Comparison of ENCODE assay signal across 8 cellular contexts in the genomic region with DNA sequence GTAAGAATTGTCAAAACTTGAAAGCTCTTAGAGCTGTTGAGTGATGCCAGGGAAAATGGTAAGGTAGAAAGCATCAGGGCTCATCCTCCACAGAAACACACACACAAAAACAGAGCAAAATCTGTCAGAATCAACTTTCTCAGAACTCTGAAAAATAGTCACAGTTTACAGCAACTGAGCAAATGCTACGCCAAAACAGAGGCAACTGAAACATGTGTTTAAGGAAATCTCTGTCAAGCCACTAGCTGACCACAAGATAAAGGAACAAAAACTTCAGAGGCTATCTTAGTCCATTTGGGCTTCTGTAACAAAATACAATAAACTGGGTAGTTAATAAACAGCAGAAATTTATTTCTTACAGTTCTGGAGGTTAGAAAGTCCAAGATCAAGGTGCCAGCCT. TPM values are rescaled to one million over a fixed set of nuclear protein-coding genes. Genes with fewer than 3 reads are reported as not detected.
DNase-seq lines count a peak whose midpoint lies in the region; ATAC-seq, FAIRE-seq and TF ChIP-seq lines count a peak whose summit lies in the region.
"Not testable (repeated sequence)": the region's sequence is repeated elsewhere in the genome, so short reads cannot be mapped to it uniquely, and the experiment has no call there.

No MANE protein-coding gene starts in this region.

- H2AFZ ChIP-seq in GM12878 (ENCODE audit: control insufficient read depth, low read depth, low read length) = not testable (repeated sequence)

- BruUV-seq in GM12878 (replicated peaks; lab: Mats Ljungman, UMichigan) = not testable (repeated sequence)

- SMC1A ChIA-PET in GM12878 (lab: Charles Lee; ENCODE audit: uncharacterized antibody, unreplicated experiment) = not testable (repeated sequence)

- not testable (repeated sequence) for H3K4me3 ChIP-seq in GM12878

- intact Hi-C loops in GM12878 (cut with micrococcal nuclease; ENCODE audit: unreplicated experiment) = not testable (repeated sequence)

- RAD21 ChIA-PET in GM12878 (lab: Charles Lee; ENCODE audit: unreplicated experiment) = not testable (repeated sequence)

- not testable (repeated sequence) for H3K36me3 ChIP-seq in GM12878 (ENCODE audit: control insufficient read depth in 2 of 2, insufficient read depth in 2 of 2, low read length in 1 of 2)

- in situ Hi-C loops in GM12878 (cut with MboI) = not testable (repeated sequence)

- not testable (repeated sequence) for TF ChIP-seq CTCF in GM12878 (IDR thresholded peaks at IDR 0.05 in 2 of 3, conservative IDR thresholded peaks at IDR 0.05 in 1 of 3; ENCODE audit: control insufficient read depth in 2 of 3, extremely low read depth in 1 of 3, insufficient read depth in 1 of 3, low read depth in 3 of 3, low read length in 3 of 3)

- not testable (repeated sequence) for H3K4me2 ChIP-seq in GM12878 (ENCODE audit: control insufficient read depth, insufficient read depth)

- POLR2A ChIA-PET in GM12878 (lab: Charles Lee) = not testable (repeated sequence)

- H3K9ac ChIP-seq in GM12878 (ENCODE audit: control insufficient read depth, insufficient read depth, low read length) = not testable (repeated sequence)

- H3K4me1 ChIP-seq in GM12878 (ENCODE audit: control insufficient read depth, insufficient read depth, low read length) = not testable (repeated sequence)

- not testable (repeated sequence) for FAIRE-seq in GM12878 (lab: Jason Lieb, UNC)

- CTCF ChIA-PET in GM12878 (lab: Yijun Ruan, JAX) = not testable (repeated sequence)

- TF ChIP-seq RAD21 in GM12878 (IDR thresholded peaks at IDR 0.05; ENCODE audit: insufficient read depth, low read depth, low read length) = not testable (repeated sequence)

- not testable (repeated sequence) for H3K79me2 ChIP-seq in GM12878 (ENCODE audit: control insufficient read depth, insufficient read depth, low read length)

- ATAC-seq in GM18508 (IDR thresholded peaks at IDR 0.05; ENCODE audit: insufficient read depth, unreplicated experiment) (peak; percentile 65), GM18909 (IDR thresholded peaks at IDR 0.05; ENCODE audit: poor library complexity, unreplicated experiment) (peak; percentile 92), GM19467 (IDR thresholded peaks at IDR 0.05; ENCODE audit: unreplicated experiment) (peak; percentile 56), GM21619 (IDR thresholded peaks at IDR 0.05; ENCODE audit: unreplicated experiment) (peak; percentile 81), HG02798 (IDR thresholded peaks at IDR 0.05; ENCODE audit: poor library complexity, unreplicated experiment) (peak; percentile 76), HG03060 (IDR thresholded peaks at IDR 0.05; ENCODE audit: low read depth, unreplicated experiment) (peak; percentile 90), HG03432 (IDR thresholded peaks at IDR 0.05; ENCODE audit: unreplicated experiment) (peak; percentile 81), GM12878 (peak; percentile 66)

- H4K20me1 ChIP-seq in GM12878 (ENCODE audit: control insufficient read depth, insufficient read depth) = not testable (repeated sequence)

- not testable (repeated sequence) for TF ChIP-seq POLR2A in GM12878 (IDR thresholded peaks at IDR 0.05; ENCODE audit: low read depth, low read length)

- not testable (repeated sequence) for H3K27ac ChIP-seq in GM12878 (ENCODE audit: control insufficient read depth, insufficient read depth)

- TF ChIP-seq EP300 in GM12878 (IDR thresholded peaks at IDR 0.05; ENCODE audit: borderline replicate concordance in 1 of 2, control insufficient read depth in 1 of 2, low read depth in 2 of 2, low read length in 2 of 2) = not testable (repeated sequence)

- not testable (repeated sequence) for H3K9me3 ChIP-seq in GM12878 (replicated peaks; ENCODE audit: control insufficient read depth, insufficient read depth, low read length)

- 0% methylated on average over 1 of the region's 1 CpG for WGBS in GM12878 (ENCODE audit: insufficient coverage, insufficient replicate concordance, low lambda C conversion rate, missing lambda C conversion rate)

- DNase-seq in GM12878 (ENCODE audit: low read depth, low spot score) = not testable (repeated sequence)

- H3K27me3 ChIP-seq in GM12878 (replicated peaks in 1 of 2; ENCODE audit: control insufficient read depth in 2 of 2, insufficient read depth in 2 of 2, low read length in 1 of 2) = not testable (repeated sequence)

RNA-seq across cellular contexts. Expression of gene ZNF658, which starts 10.2 kb away (rescaled TPM):
- 4.8 and 5.8 TPM in 2 replicates for total RNA-seq in GM12878 (2013; cell fraction: nucleolus; rRNA removed)
- total RNA-seq in GM12878 (2014; rRNA removed) = 2.8 and 3.0 TPM in 2 replicates
- 3.6 and 3.8 TPM in 2 replicates for total RNA-seq in GM12878 (2014; rRNA removed; fragmentation: Illumina TruSeq; extraction: Trizol)
- 2.9 and 3.2 TPM in 2 replicates for total RNA-seq in GM12878 (2021)
- polyA plus RNA-seq in GM12878 (2011; ENCODE audit: low read depth) = 0.77 TPM
- 1.3 and 1.9 TPM in 2 replicates for polyA plus RNA-seq in GM12878 (2011; rRNA removed)
- 0.51 and 0.55 TPM in 2 replicates for polyA plus RNA-seq in GM12878 (2011; cell fraction: cytosol; rRNA removed)
- polyA plus RNA-seq in GM12878 (2011; cell fraction: nucleus; rRNA removed) = 0.86 and 1.1 TPM in 2 replicates
- 1.0 and 1.9 TPM in 2 replicates for polyA plus RNA-seq in GM12878 (2012)
- polyA plus RNA-seq in GM12878 (2014; fragmentation: Illumina TruSeq; extraction: Trizol) = 2.4 and 3.2 TPM in 2 replicates
- polyA plus RNA-seq in GM12878 (2014; fragmentation: Nextera tagmentation; extraction: Ambion mirVana) = under 1 TPM; 0.74 to 0.95 TPM
- polyA plus RNA-seq in GM12878 (2014; rRNA removed) = 1.00 and 1.1 TPM in 2 replicates
- polyA plus RNA-seq in GM12878 (2016; fragmentation: Nextera tagmentation; extraction: Ambion mirVana) = 1 to 10 TPM; 2.4 to 3.3 TPM
- polyA minus RNA-seq in GM12878 (2011; rRNA and poly(A)+ RNA removed) = 1.8 TPM in 2 replicates
- 1.7 TPM in 1 of 2 replicates, not detected in the other for polyA minus RNA-seq in GM12878 (2011; cell fraction: cytosol; rRNA and poly(A)+ RNA removed)
- 1.5 and 1.8 TPM in 2 replicates for polyA minus RNA-seq in GM12878 (2011; cell fraction: nucleus; rRNA and poly(A)+ RNA removed)
